Comparison of ENCODE assay signal across 12 cellular contexts in the genomic region with DNA sequence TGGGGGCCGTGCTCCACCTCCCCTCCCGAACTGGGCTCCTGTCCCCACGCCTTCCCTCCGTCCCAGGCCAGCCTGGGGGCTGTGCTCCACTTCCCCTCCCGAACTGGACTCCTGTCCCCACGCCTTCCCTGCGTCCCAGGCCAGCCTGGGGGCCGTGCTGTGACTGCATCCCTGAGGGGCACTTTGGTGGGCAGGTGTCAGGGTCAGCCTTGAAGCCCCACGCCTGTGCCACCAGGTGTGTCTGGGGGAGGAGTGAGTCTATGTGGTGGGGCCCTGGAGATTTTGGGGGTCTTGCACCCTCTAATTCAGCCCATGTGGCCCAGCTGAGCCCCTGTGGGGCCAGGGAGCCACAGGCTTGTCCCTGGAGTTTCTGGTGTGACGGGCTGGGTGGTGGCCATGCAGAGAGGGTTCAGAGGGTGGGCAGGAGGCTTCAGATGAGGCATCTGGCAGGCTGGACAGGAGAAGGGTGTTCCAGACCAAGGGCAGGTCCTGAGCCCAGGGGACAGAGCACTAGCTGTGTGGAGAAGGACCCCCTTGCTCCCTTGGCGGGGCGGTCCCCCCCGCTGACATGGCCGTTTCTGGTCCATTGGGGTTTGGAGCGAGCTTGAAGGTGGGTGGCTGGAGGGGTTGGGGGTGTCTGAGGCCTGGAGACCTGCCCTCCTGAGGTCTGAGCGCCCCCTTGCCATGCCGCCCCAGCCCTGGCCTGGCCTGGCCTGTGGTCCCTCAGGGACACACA. TPM values are rescaled to one million over a fixed set of nuclear protein-coding genes. Genes with fewer than 3 reads are reported as not detected.
DNase-seq lines count a peak whose midpoint lies in the region; ATAC-seq and TF ChIP-seq lines count a peak whose summit lies in the region.
"Had no signal": no experiment of that assay in that cellular context is flagged by ENCODE, and none has a peak within 500 bp of the region (broad histone marks: within the 10 kb centered on the region; RNA-seq: fewer than 3 reads in every experiment).

No MANE protein-coding gene starts in this region.

- peak overlapping the region; percentile 85 to 94 for H3K27ac ChIP-seq in left lung
- H3K27ac ChIP-seq: C4-2B had no signal

- H3K27me3 ChIP-seq in adipocyte (replicated peaks; ENCODE audit: control insufficient read depth, insufficient read depth, low read length), result no peaks in the 10 kb centered on the region
- H3K27me3 ChIP-seq in left lung, result no peaks in the 10 kb centered on the region
- no peaks in the 10 kb centered on the region for H3K27me3 ChIP-seq in skeletal muscle satellite cell (ENCODE audit: control insufficient read depth, insufficient read depth, low read length)

- H3K36me3 ChIP-seq in adipocyte (ENCODE audit: control insufficient read depth, insufficient read depth, low read length, severe bottlenecking) (no peaks in the 10 kb centered on the region), left lung (peaks cover 0 to 35% of the 10 kb centered on the region in 2 donors), skeletal muscle satellite cell (ENCODE audit: insufficient read depth, low read length) (peaks cover 28% of the 10 kb centered on the region)

- no peak for TF ChIP-seq CTCF in AG09309 (IDR thresholded peaks at IDR 0.05; ENCODE audit: control insufficient read depth, insufficient read depth, low read depth, low read length, missing control alignments)
- TF ChIP-seq CTCF in left lung (IDR thresholded peaks at IDR 0.05), result no peak

- intact Hi-C loops in left lung (cut with DNase I), result no loop called here

- H3K9me3 ChIP-seq in adipocyte (ENCODE audit: control insufficient read depth, low read length) (no peaks in the 10 kb centered on the region), left lung (no peaks in the 10 kb centered on the region), skeletal muscle satellite cell (replicated peaks; ENCODE audit: low read length) (no peaks in the 10 kb centered on the region)

- peak overlapping the region; percentile 91 for H3K4me2 ChIP-seq in skeletal muscle satellite cell (ENCODE audit: low read length)

- ATAC-seq in left lung, result no peak
- no peak for ATAC-seq in GM18868 (IDR thresholded peaks at IDR 0.05; ENCODE audit: unreplicated experiment)
- ATAC-seq: stimulated activated naive CD8-positive, alpha-beta T cell treated with anti-CD3 and anti-CD28 coated beads, Interleukin-15, Interleukin-2, amounts not matched to agents 100 U/mL and 50 U/mL, for 24 hours had no signal

- peak overlapping the region; percentile 82 for H3K9ac ChIP-seq in adipocyte (ENCODE audit: low read length)
- H3K9ac ChIP-seq in skeletal muscle satellite cell (ENCODE audit: low read depth, low read length), result peak overlapping the region; percentile 74

- H3K4me3 ChIP-seq in AG09309 (ENCODE audit: control insufficient read depth, low read depth, low read length) (peak overlapping the region; percentile 33), adipocyte (ENCODE audit: low read length) (peak overlapping the region; percentile 54), left lung (peak overlapping the region; percentile 14 to 44), skeletal muscle satellite cell (ENCODE audit: low read length) (peak overlapping the region; percentile 65)

- no peak for DNase-seq in AG09309 (ENCODE audit: low read depth)
- DNase-seq in adipocyte (ENCODE audit: low read depth), result peak; percentile 26
- peak in 1 of 2 donors; percentile 32 for DNase-seq in left lung
- DNase-seq in NCI-H2081 (lab: John Stamatoyannopoulos, UW), result no peak
- no peak for DNase-seq in NCI-H510A (lab: John Stamatoyannopoulos, UW)
- DNase-seq in dedifferentiated amniotic fluid mesenchymal stem cell (ENCODE audit: extremely low spot score), result no peak
- DNase-seq: mammary epithelial cell; stimulated activated naive CD8-positive, alpha-beta T cell treated with anti-CD3 and anti-CD28 coated beads, Interleukin-15, Interleukin-2, amounts not matched to agents 100 U/mL and 50 U/mL, for 24 hours; T-helper 1 cell had no signal

- H3K4me1 ChIP-seq in adipocyte (ENCODE audit: control insufficient read depth, insufficient read depth, low read length) (peaks cover 46% of the 10 kb centered on the region), left lung (peaks cover 65 to 80% of the 10 kb centered on the region in 2 donors), skeletal muscle satellite cell (ENCODE audit: control insufficient read depth, insufficient read depth, low read length) (peaks cover 63% of the 10 kb centered on the region)

RNA-seq across cellular contexts. Expression of gene NHERF2, which starts 8.2 kb away (rescaled TPM):
- 100 to 1,000 TPM; 186 to 349 TPM for total RNA-seq in left lung
- total RNA-seq in skeletal muscle satellite cell (2012; rRNA removed), result 3.5 and 6.1 TPM in 2 replicates

RNA-seq across cellular contexts. Expression of gene NTHL1, which starts 12.8 kb away (rescaled TPM):
- 10 to 100 TPM; 19.4 to 29.8 TPM for total RNA-seq in left lung
- 14.4 and 18.8 TPM in 2 replicates for total RNA-seq in skeletal muscle satellite cell (2012; rRNA removed)

RNA-seq across cellular contexts. Expression of gene TSC2, which starts 12.9 kb away (rescaled TPM):
- total RNA-seq in left lung, result 100 to 1,000 TPM; 116 to 126 TPM
- 34.9 and 36.5 TPM in 2 replicates for total RNA-seq in skeletal muscle satellite cell (2012; rRNA removed)

RNA-seq across cellular contexts. Expression of gene NPW, which starts 15.3 kb away (rescaled TPM):
- 1 to 10 TPM in 1 of 2 donors, under 1 TPM in 1; 0.94 to 3.1 TPM for total RNA-seq in left lung
- not detected in 2 replicates for total RNA-seq in skeletal muscle satellite cell (2012; rRNA removed)

RNA-seq across cellular contexts. Expression of gene ZNF598, which starts 25.2 kb away (rescaled TPM):
- total RNA-seq in left lung, result 10 to 100 TPM; 31.5 to 45.9 TPM
- 26.1 and 28.0 TPM in 2 replicates for total RNA-seq in skeletal muscle satellite cell (2012; rRNA removed)
